In the genomic region with DNA sequence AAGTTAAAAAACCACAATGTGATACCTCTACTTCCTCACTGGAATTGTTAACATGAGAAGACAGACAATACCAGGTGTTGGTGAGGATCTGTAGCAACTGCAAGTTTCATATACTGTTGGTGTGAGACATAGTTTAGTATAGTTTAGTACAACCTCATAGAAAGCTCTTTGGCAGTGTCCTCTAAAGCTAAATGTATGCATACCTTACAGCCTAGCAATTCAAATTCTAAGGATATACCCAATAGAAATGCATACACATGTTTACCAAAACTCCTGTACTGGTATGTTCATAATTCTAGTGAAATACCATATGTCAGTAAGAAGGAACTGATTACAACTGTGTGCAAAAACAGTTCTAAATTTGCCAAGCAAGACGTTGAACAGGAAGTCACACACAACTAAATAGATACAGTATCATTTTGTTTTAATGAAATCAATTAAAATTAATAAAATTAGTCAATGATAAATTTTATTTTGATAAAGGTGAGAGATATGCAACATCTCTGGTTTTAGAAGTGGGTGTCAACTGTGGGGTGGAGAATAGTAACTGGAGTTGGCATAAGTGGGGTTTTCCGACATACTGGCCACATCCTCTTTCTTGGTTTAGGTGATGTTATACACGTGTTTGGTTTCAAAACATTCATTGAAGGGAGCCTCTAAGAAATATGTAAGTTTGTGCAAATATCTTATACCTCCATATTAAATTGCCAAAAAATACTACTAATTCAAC, we compare ENCODE assay signal across 8 cellular contexts.
DNase-seq lines count a peak whose midpoint lies in the region; ATAC-seq and TF ChIP-seq lines count a peak whose summit lies in the region.

No MANE protein-coding gene starts in this region.

- no peak overlapping the region for H2BK120ac ChIP-seq in mesenchymal stem cell (ENCODE audit: low read depth, low read length)

- no peak overlapping the region for H3K23ac ChIP-seq in mesenchymal stem cell (ENCODE audit: low read length in 2 of 2)

- H3K79me1 ChIP-seq in mesenchymal stem cell (replicated peaks; ENCODE audit: low read length, poor library complexity, severe bottlenecking), result no peaks in the 10 kb centered on the region

- no peak overlapping the region for H3K18ac ChIP-seq in mesenchymal stem cell (ENCODE audit: low read depth in 1 of 2, low read length in 2 of 2)

- intact Hi-C loops in lower lobe of right lung (cut with DNase I), result no loop called here

- ATAC-seq in GM19351 (IDR thresholded peaks at IDR 0.05; ENCODE audit: unreplicated experiment) (peak; percentile 89), HG03342 (IDR thresholded peaks at IDR 0.05; ENCODE audit: unreplicated experiment) (peak; percentile 93), lower lobe of right lung (no peak)

- H3K4me2 ChIP-seq in mesenchymal stem cell (ENCODE audit: low read length, poor library complexity, severe bottlenecking), result no peak overlapping the region

- H3K9me3 ChIP-seq in lower lobe of right lung (no peaks in the 10 kb centered on the region), mesenchymal stem cell (ENCODE audit: control insufficient read depth, low read length) (no peaks in the 10 kb centered on the region)

- H2BK12ac ChIP-seq in mesenchymal stem cell (ENCODE audit: low read length in 2 of 2), result no peak overlapping the region

- H3K14ac ChIP-seq in mesenchymal stem cell (ENCODE audit: low read length in 2 of 2), result no peak overlapping the region

- H2AK5ac ChIP-seq in mesenchymal stem cell (ENCODE audit: low read length, severe bottlenecking), result no peak overlapping the region

- no peak overlapping the region for H2BK5ac ChIP-seq in mesenchymal stem cell (ENCODE audit: low read depth, low read length, poor library complexity, severe bottlenecking)

- no peak overlapping the region for H2AFZ ChIP-seq in mesenchymal stem cell (ENCODE audit: low read depth, low read length)

- H3K36me3 ChIP-seq in lower lobe of right lung, result no peaks in the 10 kb centered on the region
- no peaks in the 10 kb centered on the region for H3K36me3 ChIP-seq in mesenchymal stem cell (ENCODE audit: control insufficient read depth in 1 of 2, insufficient read depth in 2 of 2, low read depth in 1 of 2, low read length in 2 of 2)

- no peak for TF ChIP-seq CTCF in lower lobe of right lung (IDR thresholded peaks at IDR 0.05)

- no peaks in the 10 kb centered on the region for H3K4me1 ChIP-seq in lower lobe of right lung
- no peaks in the 10 kb centered on the region for H3K4me1 ChIP-seq in mesenchymal stem cell (ENCODE audit: control insufficient read depth, insufficient read depth, low read depth, low read length)

- no peak overlapping the region for H2BK15ac ChIP-seq in mesenchymal stem cell (ENCODE audit: low read depth, poor library complexity, severe bottlenecking)

- H3K27me3 ChIP-seq in lower lobe of right lung (ENCODE audit: low read depth) (no peaks in the 10 kb centered on the region), mesenchymal stem cell (ENCODE audit: control insufficient read depth in 1 of 2, insufficient read depth in 1 of 2, low read length in 2 of 2) (no peaks in the 10 kb centered on the region)

- no peak overlapping the region for H3K4ac ChIP-seq in mesenchymal stem cell (ENCODE audit: low read depth in 1 of 2, low read length in 2 of 2)

- H3K27ac ChIP-seq in lower lobe of right lung (no peak overlapping the region), mesenchymal stem cell (ENCODE audit: low read length, poor library complexity, severe bottlenecking) (no peak overlapping the region)

- no peak overlapping the region for H4K91ac ChIP-seq in mesenchymal stem cell (ENCODE audit: low read length)

- 100% methylated on average over 1 of the region's 3 CpGs for WGBS in mesenchymal stem cell

- H3K9ac ChIP-seq in mesenchymal stem cell (ENCODE audit: low read length), result no peak overlapping the region

- H3K4me3 ChIP-seq in lower lobe of right lung, result no peak overlapping the region
- H3K4me3 ChIP-seq in mesenchymal stem cell (ENCODE audit: insufficient read depth in 1 of 2, low read depth in 1 of 2, low read length in 2 of 2), result no peak overlapping the region

- no peak overlapping the region for H4K8ac ChIP-seq in mesenchymal stem cell (ENCODE audit: low read length)

- DNase-seq in CD1c-positive myeloid dendritic cell (ENCODE audit: extremely low spot score) (peak; percentile 65), activated T-cell treated with anti-CD3 and anti-CD28 coated beads for 48 hours (ENCODE audit: low read depth) (peak; percentile 11), lower lobe of right lung (no peak), NCI-H526 treated with DMSO at 0.1 percent for 48 hours (lab: John Stamatoyannopoulos, UW) (no peak), mesenchymal stem cell (no peak), NCI-H510A treated with DMSO at 0.1 percent for 48 hours (lab: John Stamatoyannopoulos, UW) (no peak)

Comparison
In these comparisons a context has a peak if more than half of its experiments do, and no peak if none do; other contexts are left out.
1. DNase-seq: peak in CD1c-positive myeloid dendritic cell (single experiment) and activated T-cell treated with anti-CD3 and anti-CD28 coated beads for 48 hours (single experiment); none in lower lobe of right lung (single experiment), NCI-H526 treated with DMSO at 0.1 percent for 48 hours (single experiment), mesenchymal stem cell (single experiment) and NCI-H510A treated with DMSO at 0.1 percent for 48 hours (single experiment).
2. ATAC-seq: peak in GM19351 (single experiment) and HG03342 (single experiment); none in lower lobe of right lung (0 of 2).